Comparison of ENCODE assay signal across 9 cellular contexts in the genomic region with DNA sequence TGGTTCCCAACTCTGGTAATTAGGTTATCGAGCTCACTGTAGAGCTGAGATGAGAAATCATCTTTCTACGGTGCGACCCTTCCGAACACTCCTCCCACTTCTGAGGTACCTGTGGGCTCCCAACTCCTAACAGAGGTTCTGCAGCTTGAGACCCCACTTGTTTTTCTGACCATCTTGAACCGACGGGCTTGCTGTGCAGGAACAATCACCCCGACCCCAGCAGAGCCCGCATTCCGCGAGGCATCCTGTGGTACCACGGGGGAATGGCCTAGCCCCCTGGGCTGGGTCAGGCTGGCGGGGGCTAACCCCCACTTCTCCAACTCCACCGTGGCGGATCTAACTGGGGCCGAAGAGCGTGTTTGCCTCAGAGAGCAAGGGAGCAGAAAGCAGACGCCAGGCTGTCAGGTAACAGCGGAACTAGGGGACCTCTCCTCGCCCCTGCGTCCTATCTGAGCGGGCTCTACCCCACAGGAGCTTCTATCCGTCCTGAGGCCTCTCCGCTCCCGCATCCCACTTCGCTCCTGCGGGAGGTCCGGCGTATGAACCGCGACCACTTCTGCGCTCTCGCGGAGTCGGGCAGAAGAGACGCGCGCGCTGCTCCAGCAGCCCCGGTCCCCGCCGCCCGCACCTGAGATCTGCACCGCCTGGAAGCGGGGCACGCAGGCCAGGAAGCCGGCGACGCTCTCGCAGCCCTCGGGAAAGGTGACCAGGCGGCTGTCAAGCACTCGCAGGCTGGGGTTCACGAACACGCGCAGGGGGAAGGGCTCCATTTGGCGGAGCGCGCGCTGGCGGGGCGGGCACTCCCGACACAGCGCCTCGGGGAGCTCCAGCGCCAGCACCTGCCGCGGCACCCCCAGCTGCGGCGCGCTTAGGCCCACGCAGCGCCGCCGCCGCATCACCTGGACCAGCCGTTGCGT. TPM values are rescaled to one million over a fixed set of nuclear protein-coding genes. Genes with fewer than 3 reads are reported as not detected.
DNase-seq lines count a peak whose midpoint lies in the region; ATAC-seq, FAIRE-seq and TF ChIP-seq lines count a peak whose summit lies in the region.
"Had no signal": no experiment of that assay in that cellular context is flagged by ENCODE, and none has a peak within 500 bp of the region (broad histone marks: within the 10 kb centered on the region; RNA-seq: fewer than 3 reads in every experiment).

No MANE protein-coding gene starts in this region.

- TF ChIP-seq CTCF in bronchial epithelial cell (IDR thresholded peaks at IDR 0.05; ENCODE audit: insufficient read depth, low read length, severe bottlenecking), result no peak
- TF ChIP-seq CTCF in right lobe of liver (IDR thresholded peaks at IDR 0.05), result no peak

- peaks cover 3 to 50% (median 24%) of the 10 kb centered on the region in 4 donors for H3K4me1 ChIP-seq in right lobe of liver

- H3K27ac ChIP-seq in SK-N-MC (no peak overlapping the region), right lobe of liver (peak overlapping the region; percentile 60 to 95 (median 81))

- TF ChIP-seq POLR2A in right lobe of liver (IDR thresholded peaks at IDR 0.05), result no peak

- H3K4me3 ChIP-seq in SK-N-MC, result peak overlapping the region; percentile 78
- H3K4me3 ChIP-seq in bronchial epithelial cell (ENCODE audit: low read depth, low read length), result peak overlapping the region; percentile 74
- peak overlapping the region; percentile 89 to 99 (median 95) for H3K4me3 ChIP-seq in right lobe of liver

- intact Hi-C loops in right lobe of liver (cut with DNase I), result no loop called here

- no peak for FAIRE-seq in bronchial epithelial cell (lab: Jason Lieb, UNC)
- FAIRE-seq: A204.1 had no signal

- H3K27me3 ChIP-seq in bronchial epithelial cell (ENCODE audit: control insufficient read depth, insufficient read depth, low read length) (no peaks in the 10 kb centered on the region), right lobe of liver (no peaks in the 10 kb centered on the region)

- 20% methylated on average over 18 of the region's 77 CpGs for WGBS in right lobe of liver (ENCODE audit: insufficient coverage, low coverage, low lambda C conversion rate, missing lambda C conversion rate)

- H3K9ac ChIP-seq in SK-N-MC (ENCODE audit: insufficient read length), result peak overlapping the region; percentile 75

- H3K9me3 ChIP-seq in SK-N-MC (ENCODE audit: low read depth, low read length) (no peaks in the 10 kb centered on the region), right lobe of liver (no peaks in the 10 kb centered on the region)

- ATAC-seq in HG02885 (IDR thresholded peaks at IDR 0.05; ENCODE audit: poor library complexity, unreplicated experiment) (peak; percentile 43), right lobe of liver (peak; percentile 11 to 51 (median 38))

- DNase-seq in DMS 273 (lab: John Stamatoyannopoulos, UW; ENCODE audit: unreplicated experiment) (peak; percentile 76), DMS 273 treated with DMSO at 0.1 percent for 48 hours (lab: John Stamatoyannopoulos, UW) (no peak), SK-N-MC (ENCODE audit: low read depth, low spot score) (no peak), bronchial epithelial cell (ENCODE audit: low read depth) (no peak), right lobe of liver (peak; percentile 58 to 75 (median 65)), NCI-H1694 (lab: John Stamatoyannopoulos, UW) (no peak)
- peak; percentile 47 for DNase-seq in stimulated activated CD8-positive, alpha-beta memory T cell treated with anti-CD3 and anti-CD28 coated beads, Interleukin-12 subunit alpha, Interleukin-12 subunit beta, amount 100 ng/mL, for 4 hours (ENCODE audit: low read depth)

- peaks cover 29% of the 10 kb centered on the region for H3K36me3 ChIP-seq in SK-N-MC (ENCODE audit: insufficient read depth, low read length)
- peaks cover 14% of the 10 kb centered on the region for H3K36me3 ChIP-seq in bronchial epithelial cell (ENCODE audit: control insufficient read depth, insufficient read depth, low read length)
- peaks cover 0 to 42% (median 7%) of the 10 kb centered on the region in 4 donors for H3K36me3 ChIP-seq in right lobe of liver

RNA-seq across cellular contexts. Expression of a gene that starts 0.8 kb away (rescaled TPM):
- total RNA-seq in bronchial epithelial cell, result 25.6 and 31.3 TPM in 2 replicates
- 10 to 100 TPM; 13.5 to 38.5 (median 15.7) TPM for total RNA-seq in right lobe of liver

RNA-seq across cellular contexts. Expression of a gene that starts 9.7 kb away (rescaled TPM):
- total RNA-seq in bronchial epithelial cell, result 18.2 and 18.7 TPM in 2 replicates
- 10 to 100 TPM; 16.0 to 35.5 (median 25.3) TPM for total RNA-seq in right lobe of liver

RNA-seq across cellular contexts. Expression of a gene that starts 9.9 kb away (rescaled TPM):
- 28.8 and 45.5 TPM in 2 replicates for total RNA-seq in bronchial epithelial cell
- 10 to 100 TPM in 3 of 6 experiments, 1 to 10 TPM in 3; 6.9 to 11.3 (median 9.4) TPM for total RNA-seq in right lobe of liver

RNA-seq across cellular contexts. Expression of a gene that starts 18.5 kb away (rescaled TPM):
- total RNA-seq in bronchial epithelial cell (41.9 and 45.6 TPM in 2 replicates), right lobe of liver (10 to 100 TPM in 5 of 6 experiments, 1 to 10 TPM in 1; 9.6 to 15.3 (median 12.3) TPM)

RNA-seq across cellular contexts. Expression of a gene that starts 22.0 kb away (rescaled TPM):
- total RNA-seq in bronchial epithelial cell (0.13 TPM in 1 of 2 replicates, not detected in the other), right lobe of liver (1 to 10 TPM; 1.6 to 9.9 (median 2.6) TPM)

Comparison
In these comparisons a context has a peak if more than half of its experiments do, and no peak if none do; other contexts are left out.
1. DNase-seq: peak in DMS 273 (single experiment), right lobe of liver (3 of 3) and stimulated activated CD8-positive, alpha-beta memory T cell treated with anti-CD3 and anti-CD28 coated beads, Interleukin-12 subunit alpha, Interleukin-12 subunit beta, amount 100 ng/mL, for 4 hours (single experiment); none in DMS 273 treated with DMSO at 0.1 percent for 48 hours (single experiment), SK-N-MC (single experiment), bronchial epithelial cell (single experiment) and NCI-H1694 (single experiment).
2. Peak in every context shown above with its lines, with median percentiles within 50 percentile points of each other: H3K4me3 ChIP-seq.